Comparison of ENCODE assay signal across 27 cellular contexts in genomic region chr21:45465105-45465504, GRCh38.
A peak's percentile ranks its signal among the peaks of the same experiment; 100 is the strongest.
DNase-seq lines count a peak whose midpoint lies in the region; ATAC-seq, FAIRE-seq and TF ChIP-seq lines count a peak whose summit lies in the region.
"Had no signal": no experiment of that assay in that cellular context is flagged by ENCODE, and none has a peak within 500 bp of the region (broad histone marks: within the 10 kb centered on the region; RNA-seq: fewer than 3 reads in every experiment).

No MANE protein-coding gene starts in this region.

- H3K4me2 ChIP-seq in BLaER1 (peak overlapping the region; percentile 62), H9 (ENCODE audit: insufficient read depth, insufficient read length, low read length) (no peak overlapping the region), astrocyte (ENCODE audit: low read length) (no peak overlapping the region)
- H3K4me2 ChIP-seq: hepatocyte had no signal

- ATAC-seq in memory B cell (ENCODE audit: low read depth): peak; percentile 74
- ATAC-seq: activated CD4-positive, CD25-positive, alpha-beta regulatory T cell treated with anti-CD3 and anti-CD28 coated beads, Interleukin-2, amount 50 U/mL, for 24 hours; natural killer cell treated with Interleukin-12 subunit alpha and Interleukin-12 subunit beta and Interleukin-15 and Interleukin-18, amount 100 ng/mL, for 72 hours; psoas muscle; SK-N-SH treated with all-trans-retinoic acid at 6 μM for 48 hours had no signal

- no peaks in the 10 kb centered on the region for H3K23me2 ChIP-seq in H9 (ENCODE audit: insufficient read length, low read depth, low read length, poor library complexity, severe bottlenecking)

- H3K27me3 ChIP-seq in BLaER1 (no peaks in the 10 kb centered on the region), H9 (ENCODE audit: insufficient read depth, low read length) (no peaks in the 10 kb centered on the region), astrocyte (ENCODE audit: insufficient read depth, low read length) (no peaks in the 10 kb centered on the region), HAP-1 (ENCODE audit: low read depth) (no peaks in the 10 kb centered on the region)
- H3K27me3 ChIP-seq: brain microvascular endothelial cell, hepatocyte had no signal

- H3K9me3 ChIP-seq in BLaER1: peaks cover 12% of the 10 kb centered on the region; the same call in 1 of the 2 replicates
- no peaks in the 10 kb centered on the region for H3K9me3 ChIP-seq in H9 (ENCODE audit: control insufficient read depth, low read depth, low read length)
- H3K9me3 ChIP-seq in astrocyte (ENCODE audit: insufficient read depth, low read depth, low read length): no peaks in the 10 kb centered on the region
- 0 out of 2 replicates have a peak, but pooled peaks cover 2% of the 10 kb centered on the region for H3K9me3 ChIP-seq in HAP-1

- peaks cover 15 to 17% of the 10 kb centered on the region in 2 experiments for H3K9me3 Mint-ChIP-seq in H9
- H3K9me3 Mint-ChIP-seq in astrocyte (ENCODE audit: unreplicated experiment): peaks cover 12% of the 10 kb centered on the region
- H3K9me3 Mint-ChIP-seq in memory B cell: peaks cover 11% of the 10 kb centered on the region
- H3K9me3 Mint-ChIP-seq: activated naive CD8-positive, alpha-beta T cell treated with anti-CD3 and anti-CD28 coated beads, Interleukin-2, amount 10 ng/mL, durations not matched to agents 7 days and 5 days; natural killer cell treated with Interleukin-12 subunit alpha and Interleukin-12 subunit beta and Interleukin-15 and Interleukin-18, amount 100 ng/mL, for 72 hours had no signal

- H3K27ac Mint-ChIP-seq in H9 (peak overlapping the region; percentile 28 to 95 (median 74); a peak in 5 of 7 replicates), astrocyte (ENCODE audit: unreplicated experiment) (peak overlapping the region; percentile 62), memory B cell (peak overlapping the region; percentile 86)
- H3K27ac Mint-ChIP-seq: activated naive CD8-positive, alpha-beta T cell treated with anti-CD3 and anti-CD28 coated beads, Interleukin-2, amount 10 ng/mL, durations not matched to agents 7 days and 5 days; activated T-cell treated with anti-CD3 and anti-CD28 coated beads, Interleukin-2, amount 50 U/mL, for 72 hours; CD8-positive, alpha-beta memory T cell; natural killer cell treated with Interleukin-12 subunit alpha and Interleukin-12 subunit beta and Interleukin-15 and Interleukin-18, amount 100 ng/mL, for 72 hours had no signal

- no peak overlapping the region for H2BK120ac ChIP-seq in H9 (ENCODE audit: low read depth, low read length, poor library complexity, severe bottlenecking)

- H4K5ac ChIP-seq in H9 (ENCODE audit: insufficient read length, low read depth, low read length): no peak overlapping the region

- H3K27me3 Mint-ChIP-seq in H9 (ENCODE audit: low read depth) (no peaks in the 10 kb centered on the region), astrocyte (ENCODE audit: low read depth, unreplicated experiment) (no peaks in the 10 kb centered on the region), memory B cell (peaks cover 11% of the 10 kb centered on the region)

- peaks cover 13% of the 10 kb centered on the region; the same call in 1 of the 2 replicates for H3K79me2 ChIP-seq in H9 (ENCODE audit: insufficient read depth, low read length)
- peaks cover 24% of the 10 kb centered on the region for H3K79me2 ChIP-seq in astrocyte (ENCODE audit: insufficient read depth, low read length)

- TF ChIP-seq CTCF in H9 (conservative IDR thresholded peaks at IDR 0.05): no peak
- no peak for TF ChIP-seq CTCF in astrocyte (IDR thresholded peaks at IDR 0.05; ENCODE audit: insufficient read depth, low read depth, low read length)

- no CpG with 5 or more reads among the region's 16 CpGs for WGBS in H9 (ENCODE audit: extremely low coverage, insufficient read length, low lambda C conversion rate)

- H3K27ac ChIP-seq in BLaER1: 0 out of 2 replicates have a peak overlapping the region, but pooled peaks have one; percentile 27
- no peak overlapping the region for H3K27ac ChIP-seq in H9 (ENCODE audit: insufficient read length, low read depth, low read length)
- H3K27ac ChIP-seq in astrocyte (ENCODE audit: low read depth, low read length): no peak overlapping the region
- H3K27ac ChIP-seq: brain microvascular endothelial cell, GM23248, hepatocyte, psoas muscle had no signal

- no peak overlapping the region for H2AK5ac ChIP-seq in H9 (ENCODE audit: insufficient read length, low read length)

- no peaks in the 10 kb centered on the region for H4K20me1 ChIP-seq in BLaER1
- no peaks in the 10 kb centered on the region for H4K20me1 ChIP-seq in H9 (ENCODE audit: control insufficient read depth, insufficient read depth, insufficient read length)
- peaks cover 27% of the 10 kb centered on the region for H4K20me1 ChIP-seq in astrocyte (ENCODE audit: insufficient read depth, low read length)

- no peak overlapping the region for H2BK20ac ChIP-seq in H9 (ENCODE audit: low read depth, low read length, poor library complexity, severe bottlenecking)

- no peak overlapping the region for H3K14ac ChIP-seq in H9 (ENCODE audit: insufficient read depth, low read length)

- no peak overlapping the region for H3K4ac ChIP-seq in H9 (ENCODE audit: low read depth, low read length)

- no peak for FAIRE-seq in astrocyte (lab: Jason Lieb, UNC)
- FAIRE-seq: endothelial cell of umbilical vein, GM18507, RCC 7860 had no signal

- DNase-seq in H9 (no peak), astrocyte (ENCODE audit: low read depth) (no peak), memory B cell (ENCODE audit: low spot score in 2 of 2) (no peak), HAP-1 (ENCODE audit: low spot score in 2 of 2) (no peak), medulla oblongata (ENCODE audit: extremely low spot score) (no peak), iPS-NIHi11 (ENCODE audit: low spot score) (no peak), AG08395 (ENCODE audit: low spot score) (no peak)
- DNase-seq: activated CD8-positive, alpha-beta memory T cell treated with anti-CD3 and anti-CD28 coated beads for 24 hours; activated naive CD8-positive, alpha-beta T cell treated with anti-CD3 and anti-CD28 coated beads, Interleukin-2, amount 10 ng/mL, durations not matched to agents 7 days and 5 days; activated T-cell treated with anti-CD3 and anti-CD28 coated beads, Interleukin-2, amount 50 U/mL, for 72 hours; brain microvascular endothelial cell; cortex of kidney; GM23248; islet precursor cell; Karpas-422; NCI-H82; stimulated activated CD8-positive, alpha-beta memory T cell treated with anti-CD3 and anti-CD28 coated beads, Interleukin-4, amount 100 ng/mL, for 48 hours had no signal

- H3K36me3 ChIP-seq in BLaER1 (no peaks in the 10 kb centered on the region), astrocyte (ENCODE audit: insufficient read depth, low read length) (peaks cover 3% of the 10 kb centered on the region), HAP-1 (replicated peaks) (no peaks in the 10 kb centered on the region)

- peaks cover 25 to 56% (median 43%) of the 10 kb centered on the region in 3 experiments for H3K36me3 Mint-ChIP-seq in H9 (ENCODE audit: insufficient read depth in 1 of 3, low read depth in 3 of 3)
- peaks cover 50% of the 10 kb centered on the region for H3K36me3 Mint-ChIP-seq in astrocyte (ENCODE audit: low read depth, unreplicated experiment)
- peaks cover 2% of the 10 kb centered on the region for H3K36me3 Mint-ChIP-seq in memory B cell
- H3K36me3 Mint-ChIP-seq: activated naive CD8-positive, alpha-beta T cell treated with anti-CD3 and anti-CD28 coated beads, Interleukin-2, amount 10 ng/mL, durations not matched to agents 7 days and 5 days; natural killer cell treated with Interleukin-12 subunit alpha and Interleukin-12 subunit beta and Interleukin-15 and Interleukin-18, amount 100 ng/mL, for 72 hours had no signal

- H3K4me1 Mint-ChIP-seq in H9 (peaks cover 5 to 16% of the 10 kb centered on the region in 2 experiments; a peak in 3 of 4 replicates), astrocyte (ENCODE audit: low read depth, unreplicated experiment) (peaks cover 33% of the 10 kb centered on the region), memory B cell (peaks cover 10% of the 10 kb centered on the region)

- H2BK12ac ChIP-seq in H9 (ENCODE audit: insufficient read length, low read depth, low read length): no peak overlapping the region

- no peak overlapping the region for H3K18ac ChIP-seq in H9 (ENCODE audit: insufficient read length, low read depth, low read length)

- H3K79me1 ChIP-seq in H9 (ENCODE audit: insufficient read depth, low read depth, low read length, poor library complexity, severe bottlenecking): peaks cover 13% of the 10 kb centered on the region

- H3K23ac ChIP-seq in H9 (ENCODE audit: insufficient read length, low read depth, low read length): no peak overlapping the region

- H2BK5ac ChIP-seq in H9 (ENCODE audit: insufficient read length, low read length): no peak overlapping the region

- no peak overlapping the region for H2BK15ac ChIP-seq in H9 (ENCODE audit: low read depth, low read length)

- no peak overlapping the region for H3K56ac ChIP-seq in H9 (ENCODE audit: insufficient read length, low read depth, low read length)

- H3K4me3 ChIP-seq in BLaER1: no peak overlapping the region
- no peak overlapping the region for H3K4me3 ChIP-seq in astrocyte (ENCODE audit: insufficient read depth, low read depth, low read length)
- no peak overlapping the region for H3K4me3 ChIP-seq in HAP-1
- H3K4me3 ChIP-seq: GM23248, hepatocyte, psoas muscle had no signal

- in situ Hi-C loops in HAP-1 (cut with MboI; ENCODE audit: low sequenced_read_pairs): loop anchor here (10.0 kb wide), 1 partner anchor 320 kb away; no protein-coding TSS in a partner anchor

- H3K4me3 Mint-ChIP-seq in H9 (no peak overlapping the region), astrocyte (ENCODE audit: unreplicated experiment) (no peak overlapping the region), memory B cell (peak overlapping the region; percentile 83)
- H3K4me3 Mint-ChIP-seq: activated naive CD8-positive, alpha-beta T cell treated with anti-CD3 and anti-CD28 coated beads, Interleukin-2, amount 10 ng/mL, durations not matched to agents 7 days and 5 days; activated T-cell treated with anti-CD3 and anti-CD28 coated beads, Interleukin-2, amount 50 U/mL, for 72 hours; CD8-positive, alpha-beta memory T cell; natural killer cell treated with Interleukin-12 subunit alpha and Interleukin-12 subunit beta and Interleukin-15 and Interleukin-18, amount 100 ng/mL, for 72 hours had no signal

- H4K8ac ChIP-seq in H9 (replicated peaks; ENCODE audit: insufficient read length, low read depth, low read length): peak overlapping the region; percentile 33

- no peak overlapping the region for H4K91ac ChIP-seq in H9 (ENCODE audit: insufficient read length, low read depth, low read length)

- H3K9ac ChIP-seq in BLaER1 (no peak overlapping the region), H9 (ENCODE audit: extremely low read depth, insufficient read length, low read length) (no peak overlapping the region), astrocyte (ENCODE audit: low read length) (no peak overlapping the region)
- H3K9ac ChIP-seq: GM23248 had no signal

- H3T11ph ChIP-seq in H9 (ENCODE audit: low read length): no peak overlapping the region

- H2AFZ ChIP-seq in H9 (ENCODE audit: low read length) (no peak overlapping the region), astrocyte (ENCODE audit: low read depth, low read length) (no peak overlapping the region)
- H2AFZ ChIP-seq: GM23248, hepatocyte had no signal

- H3K4me1 ChIP-seq in BLaER1: peaks cover 61% of the 10 kb centered on the region
- no peaks in the 10 kb centered on the region for H3K4me1 ChIP-seq in H9 (ENCODE audit: insufficient read depth, low read length)
- peaks cover 20% of the 10 kb centered on the region for H3K4me1 ChIP-seq in astrocyte (ENCODE audit: insufficient read depth, low read length)
- no peaks in the 10 kb centered on the region for H3K4me1 ChIP-seq in HAP-1
- H3K4me1 ChIP-seq: psoas muscle had no signal
